ENCODE assay signal across 8 cellular contexts in genomic region chr11:6618117-6619020, GRCh38. TPM values are rescaled to one million over a fixed set of nuclear protein-coding genes. Genes with fewer than 3 reads are reported as not detected.
DNase-seq lines count a peak whose midpoint lies in the region; ATAC-seq and TF ChIP-seq lines count a peak whose summit lies in the region.

No MANE protein-coding gene starts in this region.

- intact Hi-C loops in Caco-2 (cut with micrococcal nuclease; ENCODE audit: unreplicated experiment) = loop anchor here (1.0 to 10.0 kb wide), 3 partner anchors 15 to 384 kb away; partner anchors contain the start of genes CNGA4, FHIP1B, ILK and RRP8

- CTCF ChIA-PET in Caco-2 (lab: Charles Lee) = interaction anchor here (0.6 to 1.6 kb wide), 9 partner anchors 12 to 240 kb away, joined by 3 to 9 read pairs (median 6); partner anchors contain the start of genes MRPL17 and TRIM3

- no TSS peak for BruUV-seq in Caco-2 (replicated peaks; lab: Mats Ljungman, UMichigan)

- H3K4me3 ChIP-seq in Caco-2 (ENCODE audit: low read depth, low read length) = peak overlapping the region; percentile 82

- no peaks in the 10 kb centered on the region for H3K4me1 Mint-ChIP-seq in Caco-2 (ENCODE audit: low read depth, unreplicated experiment)

- no peaks in the 10 kb centered on the region for H3K27me3 ChIP-seq in Caco-2 (replicated peaks; ENCODE audit: control insufficient read depth, insufficient read depth, low read length)

- H3K27ac Mint-ChIP-seq in Caco-2 (ENCODE audit: unreplicated experiment) = no peak overlapping the region

- H3K36me3 Mint-ChIP-seq in Caco-2 (ENCODE audit: insufficient read depth, unreplicated experiment) = no peaks in the 10 kb centered on the region

- H3K4me1 ChIP-seq in Caco-2 = no peaks in the 10 kb centered on the region

- POLR2A ChIA-PET in Caco-2 (lab: Charles Lee) = interaction anchor here (0.6 to 1.6 kb wide), 4 partner anchors 12 to 137 kb away, joined by 3 to 11 read pairs (median 7); partner anchors contain the start of genes ARFIP2, MRPL17 and TIMM10B

- TF ChIP-seq CTCF in Caco-2 (IDR thresholded peaks at IDR 0.05; ENCODE audit: insufficient read depth in 1 of 2, low read depth in 1 of 2, low read length in 1 of 2, severe bottlenecking in 1 of 2, unreplicated experiment in 1 of 2) = no peak

- ATAC-seq in HG03432 (IDR thresholded peaks at IDR 0.05; ENCODE audit: unreplicated experiment) (peak; percentile 5), GM21529 (IDR thresholded peaks at IDR 0.05; ENCODE audit: unreplicated experiment) (no peak), GM19467 (IDR thresholded peaks at IDR 0.05; ENCODE audit: unreplicated experiment) (no peak)

- H3K27me3 Mint-ChIP-seq in Caco-2 (ENCODE audit: insufficient read depth, unreplicated experiment) = no peaks in the 10 kb centered on the region

- H3K27ac ChIP-seq in caudate nucleus (ENCODE audit: low read depth, low read length) = peak overlapping the region; percentile 94

- H3K9me3 ChIP-seq in Caco-2 = no peaks in the 10 kb centered on the region

- H3K36me3 ChIP-seq in Caco-2 (ENCODE audit: control insufficient read depth, insufficient read depth, low read length) = no peaks in the 10 kb centered on the region

- H3K9me3 Mint-ChIP-seq in Caco-2 (ENCODE audit: unreplicated experiment) = no peaks in the 10 kb centered on the region

- DNase-seq in Caco-2 = no peak
- DNase-seq in UCSD-AML1 (lab: John Stamatoyannopoulos, UW; ENCODE audit: unreplicated experiment) = peak; percentile 62
- DNase-seq in caudate nucleus (lab: John Stamatoyannopoulos, UW) = peak in 37 of 61 donors; percentile 5 to 86 (median 41)
- DNase-seq in kidney tubule cell (ENCODE audit: low spot score) = peak; percentile 42
- DNase-seq in stimulated activated CD4-positive, alpha-beta T cell treated with anti-CD3 and anti-CD28 coated beads, Interleukin-4, amount 100 ng/mL, for 1 hour = peak; percentile 55

- no peak overlapping the region for H3K4me3 Mint-ChIP-seq in Caco-2 (ENCODE audit: unreplicated experiment)

RNA-seq across cellular contexts. Expression of gene TPP1, which starts 0.9 kb away (rescaled TPM):
- 61.7 TPM in 2 replicates for total RNA-seq in Caco-2 (2022)

RNA-seq across cellular contexts. Expression of gene TAF10, which starts 6.4 kb away (rescaled TPM):
- total RNA-seq in Caco-2 (2022) = 142 and 143 TPM in 2 replicates

RNA-seq across cellular contexts. Expression of gene ILK, which starts 14.8 kb away (rescaled TPM):
- total RNA-seq in Caco-2 (2022) = 117 and 119 TPM in 2 replicates

RNA-seq across cellular contexts. Expression of gene RRP8, which starts 15.0 kb away (rescaled TPM):
- 20.0 and 21.0 TPM in 2 replicates for total RNA-seq in Caco-2 (2022)

RNA-seq across cellular contexts. Expression of gene DCHS1, which starts 37.2 kb away (rescaled TPM):
- total RNA-seq in Caco-2 (2022) = 1.7 and 2.0 TPM in 2 replicates

Comparison
In these comparisons a context has a peak if more than half of its experiments do, and no peak if none do; other contexts are left out.
1. DNase-seq: peak in UCSD-AML1 (single experiment), caudate nucleus (37 of 61), kidney tubule cell (single experiment) and stimulated activated CD4-positive, alpha-beta T cell treated with anti-CD3 and anti-CD28 coated beads, Interleukin-4, amount 100 ng/mL, for 1 hour (single experiment); none in Caco-2 (0 of 2).